Comparison of ENCODE assay signal across 8 cellular contexts in the genomic region with DNA sequence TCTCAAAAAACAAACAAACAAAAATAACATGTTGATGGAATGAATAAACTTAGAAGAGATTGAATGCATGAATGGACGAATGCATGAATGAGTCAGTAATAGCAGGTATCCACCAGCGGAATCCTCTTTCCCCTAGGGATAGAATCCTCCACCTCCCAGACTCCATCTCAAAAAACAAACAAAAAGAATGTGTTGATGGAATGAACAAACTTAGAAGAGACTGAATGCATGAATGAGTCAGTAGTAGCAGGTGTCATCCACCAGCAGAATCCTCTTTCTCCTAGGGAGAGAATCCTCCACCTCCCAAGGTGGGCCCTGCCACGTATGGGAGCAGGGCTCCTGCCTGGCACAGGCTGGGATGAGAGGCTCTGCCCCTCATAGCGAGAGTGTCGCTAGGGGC.
DNase-seq lines count a peak whose midpoint lies in the region; ATAC-seq and TF ChIP-seq lines count a peak whose summit lies in the region.
"Had no signal": no experiment of that assay in that cellular context is flagged by ENCODE, and none has a peak within 500 bp of the region (broad histone marks: within the 10 kb centered on the region; RNA-seq: fewer than 3 reads in every experiment).

No MANE protein-coding gene starts in this region.

- no peaks in the 10 kb centered on the region for H3K36me3 ChIP-seq in MM.1S (replicated peaks; ENCODE audit: insufficient read depth, low read length)
- H3K36me3 ChIP-seq in effector memory CD4-positive, alpha-beta T cell (ENCODE audit: control insufficient read depth, insufficient read depth, low read length): no peaks in the 10 kb centered on the region

- no peak overlapping the region for H3K4me3 ChIP-seq in MM.1S (ENCODE audit: low read length)
- H3K4me3 ChIP-seq in effector memory CD4-positive, alpha-beta T cell (ENCODE audit: insufficient read depth, low read depth, low read length, poor library complexity, severe bottlenecking): no peak overlapping the region
- H3K4me3 ChIP-seq in skin epidermis: no peak overlapping the region

- H3K27me3 ChIP-seq in MM.1S (replicated peaks; ENCODE audit: insufficient read depth, low read length): no peaks in the 10 kb centered on the region
- no peaks in the 10 kb centered on the region for H3K27me3 ChIP-seq in effector memory CD4-positive, alpha-beta T cell (replicated peaks; ENCODE audit: control insufficient read depth, insufficient read depth, low read length, poor library complexity, severe bottlenecking)

- peaks cover 32% of the 10 kb centered on the region for H3K4me1 ChIP-seq in MM.1S (ENCODE audit: low read length)
- H3K4me1 ChIP-seq in effector memory CD4-positive, alpha-beta T cell (ENCODE audit: control insufficient read depth, insufficient read depth, low read length, poor library complexity, severe bottlenecking): peaks cover 12% of the 10 kb centered on the region

- no peak for ATAC-seq in GM21825 (IDR thresholded peaks at IDR 0.05; ENCODE audit: unreplicated experiment)

- DNase-seq in DMS53 (lab: John Stamatoyannopoulos, UW): peak; percentile 59
- no peak for DNase-seq in MM.1S
- no peak for DNase-seq in effector memory CD4-positive, alpha-beta T cell
- DNase-seq in NCI-H187 treated with DMSO at 0.1 percent for 48 hours (lab: John Stamatoyannopoulos, UW): no peak
- DNase-seq in DMS153 treated with DMSO at 0.1 percent for 48 hours (lab: John Stamatoyannopoulos, UW; ENCODE audit: unreplicated experiment): no peak
- DNase-seq: activated CD4-positive, CD25-positive, alpha-beta regulatory T cell had no signal

- no peak overlapping the region for H3K9ac ChIP-seq in MM.1S (ENCODE audit: low read length)

- H4K20me1 ChIP-seq in MM.1S (ENCODE audit: insufficient read depth, low read length): no peaks in the 10 kb centered on the region

- H3F3A ChIP-seq in MM.1S (ENCODE audit: insufficient read depth, low read length): peaks cover 28% of the 10 kb centered on the region

- no peak for TF ChIP-seq CTCF in MM.1S (IDR thresholded peaks at IDR 0.05; ENCODE audit: low read length)

- no peaks in the 10 kb centered on the region for H3K9me2 ChIP-seq in MM.1S (replicated peaks; ENCODE audit: insufficient read depth, low read length)

- H3K79me2 ChIP-seq in MM.1S (ENCODE audit: low read length): no peaks in the 10 kb centered on the region

- H3K9me3 ChIP-seq in MM.1S (replicated peaks; ENCODE audit: insufficient read depth, low read length): no peaks in the 10 kb centered on the region
- no peaks in the 10 kb centered on the region for H3K9me3 ChIP-seq in effector memory CD4-positive, alpha-beta T cell (ENCODE audit: control insufficient read depth, low read length)

- H3K4me2 ChIP-seq in MM.1S (ENCODE audit: low read depth, low read length): peak overlapping the region; percentile 76; the same call in 1 of the 2 replicates

- H3K27ac ChIP-seq in MM.1S (ENCODE audit: low read length) (peak overlapping the region; percentile 67; the same call in 1 of the 2 replicates), skin epidermis (peak overlapping the region in 20 of 21 experiments; percentile 59 to 90 (median 76))
- peak overlapping the region; percentile 50 for H3K27ac ChIP-seq in effector memory CD4-positive, alpha-beta T cell (ENCODE audit: insufficient read depth, low read length, poor library complexity, severe bottlenecking)

- no peak overlapping the region for H2AFZ ChIP-seq in MM.1S (ENCODE audit: low read length)
